In the genomic region with DNA sequence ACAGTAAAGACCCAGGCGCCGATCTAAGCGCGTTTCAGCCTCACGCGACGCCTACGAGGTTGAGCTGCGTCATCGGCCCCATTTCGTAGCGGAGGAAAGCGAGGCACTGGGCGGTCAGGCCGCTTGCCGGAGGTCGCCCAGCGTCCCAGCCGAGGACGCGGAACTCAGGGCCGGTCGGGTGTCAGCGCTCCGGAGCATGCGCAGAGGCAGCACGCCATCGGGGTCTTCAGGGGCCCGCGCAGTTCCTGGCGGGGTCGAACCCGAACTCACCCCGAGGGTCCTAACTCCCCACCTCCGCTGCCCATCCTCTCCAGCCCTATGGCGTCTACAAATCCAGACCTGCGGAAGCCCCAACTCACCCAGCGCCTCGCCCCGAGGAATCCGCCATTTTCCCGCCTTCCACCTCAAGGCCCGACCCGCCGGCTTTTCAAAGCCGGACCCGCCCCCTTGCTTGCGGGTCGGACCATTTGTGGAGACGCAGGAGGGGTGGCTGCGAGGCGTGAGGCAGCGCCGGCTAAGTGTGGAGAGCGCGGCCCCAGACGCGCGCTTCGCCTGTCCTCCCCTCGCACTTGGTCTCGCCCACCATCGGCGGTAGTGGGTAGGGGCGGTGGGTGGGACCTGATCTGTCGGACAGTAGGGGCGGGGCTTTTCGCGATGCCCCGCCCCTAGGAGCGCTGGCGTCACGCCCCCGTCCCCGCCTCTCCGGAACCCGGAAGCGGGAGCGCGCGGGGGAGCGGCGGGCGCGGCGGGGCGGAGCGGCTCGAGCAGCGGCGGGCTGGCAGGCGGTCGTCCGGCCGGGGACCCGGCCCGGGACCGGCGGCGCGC, we compare ENCODE assay signal across 1 cellular context.
TF ChIP-seq lines count a peak whose summit lies in the region.

A gene with protein sequence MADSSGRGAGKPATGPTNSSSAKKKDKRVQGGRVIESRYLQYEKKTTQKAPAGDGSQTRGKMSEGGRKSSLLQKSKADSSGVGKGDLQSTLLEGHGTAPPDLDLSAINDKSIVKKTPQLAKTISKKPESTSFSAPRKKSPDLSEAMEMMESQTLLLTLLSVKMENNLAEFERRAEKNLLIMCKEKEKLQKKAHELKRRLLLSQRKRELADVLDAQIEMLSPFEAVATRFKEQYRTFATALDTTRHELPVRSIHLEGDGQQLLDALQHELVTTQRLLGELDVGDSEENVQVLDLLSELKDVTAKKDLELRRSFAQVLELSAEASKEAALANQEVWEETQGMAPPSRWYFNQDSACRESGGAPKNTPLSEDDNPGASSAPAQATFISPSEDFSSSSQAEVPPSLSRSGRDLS (minus strand): TSS at position 418 of the 825 bp plus-strand sequence. CDS start 30 bp downstream, at position 388.
A gene with protein sequence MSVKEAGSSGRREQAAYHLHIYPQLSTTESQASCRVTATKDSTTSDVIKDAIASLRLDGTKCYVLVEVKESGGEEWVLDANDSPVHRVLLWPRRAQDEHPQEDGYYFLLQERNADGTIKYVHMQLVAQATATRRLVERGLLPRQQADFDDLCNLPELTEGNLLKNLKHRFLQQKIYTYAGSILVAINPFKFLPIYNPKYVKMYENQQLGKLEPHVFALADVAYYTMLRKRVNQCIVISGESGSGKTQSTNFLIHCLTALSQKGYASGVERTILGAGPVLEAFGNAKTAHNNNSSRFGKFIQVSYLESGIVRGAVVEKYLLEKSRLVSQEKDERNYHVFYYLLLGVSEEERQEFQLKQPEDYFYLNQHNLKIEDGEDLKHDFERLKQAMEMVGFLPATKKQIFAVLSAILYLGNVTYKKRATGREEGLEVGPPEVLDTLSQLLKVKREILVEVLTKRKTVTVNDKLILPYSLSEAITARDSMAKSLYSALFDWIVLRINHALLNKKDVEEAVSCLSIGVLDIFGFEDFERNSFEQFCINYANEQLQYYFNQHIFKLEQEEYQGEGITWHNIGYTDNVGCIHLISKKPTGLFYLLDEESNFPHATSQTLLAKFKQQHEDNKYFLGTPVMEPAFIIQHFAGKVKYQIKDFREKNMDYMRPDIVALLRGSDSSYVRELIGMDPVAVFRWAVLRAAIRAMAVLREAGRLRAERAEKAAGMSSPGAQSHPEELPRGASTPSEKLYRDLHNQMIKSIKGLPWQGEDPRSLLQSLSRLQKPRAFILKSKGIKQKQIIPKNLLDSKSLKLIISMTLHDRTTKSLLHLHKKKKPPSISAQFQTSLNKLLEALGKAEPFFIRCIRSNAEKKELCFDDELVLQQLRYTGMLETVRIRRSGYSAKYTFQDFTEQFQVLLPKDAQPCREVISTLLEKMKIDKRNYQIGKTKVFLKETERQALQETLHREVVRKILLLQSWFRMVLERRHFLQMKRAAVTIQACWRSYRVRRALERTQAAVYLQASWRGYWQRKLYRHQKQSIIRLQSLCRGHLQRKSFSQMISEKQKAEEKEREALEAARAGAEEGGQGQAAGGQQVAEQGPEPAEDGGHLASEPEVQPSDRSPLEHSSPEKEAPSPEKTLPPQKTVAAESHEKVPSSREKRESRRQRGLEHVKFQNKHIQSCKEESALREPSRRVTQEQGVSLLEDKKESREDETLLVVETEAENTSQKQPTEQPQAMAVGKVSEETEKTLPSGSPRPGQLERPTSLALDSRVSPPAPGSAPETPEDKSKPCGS (N-terminal part only) (plus strand): TSS at position 743 of the 825 bp plus-strand sequence. CDS start 25,941 bp downstream, outside the sequence.

TF ChIP-seq in HepG2, 621 proteins besides CTCF, POLR2A, EP300 and RAD21 (continued from another document and continues in another):
- TF ChIP-seq AHDC1 (CRISPR knock-in tag; IDR thresholded peaks at IDR 0.05; ENCODE audit: borderline replicate concordance), result 0 out of 2 replicates have a peak, but pooled peaks have one; percentile 42
- TF ChIP-seq ZNF878 (CRISPR knock-in tag; IDR thresholded peaks at IDR 0.05), result peak; percentile 92; the same call in 1 of the 2 replicates
- TF ChIP-seq CREB1 (IDR thresholded peaks at IDR 0.05), result peak; percentile 86
- peak; percentile 73 for TF ChIP-seq CREB1 (CRISPR knock-in tag; IDR thresholded peaks at IDR 0.05)
- TF ChIP-seq, protein P1, sequence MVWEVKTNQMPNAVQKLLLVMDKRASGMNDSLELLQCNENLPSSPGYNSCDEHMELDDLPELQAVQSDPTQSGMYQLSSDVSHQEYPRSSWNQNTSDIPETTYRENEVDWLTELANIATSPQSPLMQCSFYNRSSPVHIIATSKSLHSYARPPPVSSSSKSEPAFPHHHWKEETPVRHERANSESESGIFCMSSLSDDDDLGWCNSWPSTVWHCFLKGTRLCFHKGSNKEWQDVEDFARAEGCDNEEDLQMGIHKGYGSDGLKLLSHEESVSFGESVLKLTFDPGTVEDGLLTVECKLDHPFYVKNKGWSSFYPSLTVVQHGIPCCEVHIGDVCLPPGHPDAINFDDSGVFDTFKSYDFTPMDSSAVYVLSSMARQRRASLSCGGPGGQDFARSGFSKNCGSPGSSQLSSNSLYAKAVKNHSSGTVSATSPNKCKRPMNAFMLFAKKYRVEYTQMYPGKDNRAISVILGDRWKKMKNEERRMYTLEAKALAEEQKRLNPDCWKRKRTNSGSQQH (CRISPR knock-in tag; IDR thresholded peaks at IDR 0.05; ENCODE audit: low read depth), result peak; percentile 88; the same call in 1 of the 2 replicates
- no peak for TF ChIP-seq JUND (CRISPR knock-in tag; IDR thresholded peaks at IDR 0.05)
- peak; percentile 78 for TF ChIP-seq PPARG (CRISPR knock-in tag; conservative IDR thresholded peaks at IDR 0.05)
- TF ChIP-seq DNMT3B (CRISPR knock-in tag; conservative IDR thresholded peaks at IDR 0.05), result peak; percentile 71; the same call in 1 of the 2 replicates
- TF ChIP-seq, protein P2, sequence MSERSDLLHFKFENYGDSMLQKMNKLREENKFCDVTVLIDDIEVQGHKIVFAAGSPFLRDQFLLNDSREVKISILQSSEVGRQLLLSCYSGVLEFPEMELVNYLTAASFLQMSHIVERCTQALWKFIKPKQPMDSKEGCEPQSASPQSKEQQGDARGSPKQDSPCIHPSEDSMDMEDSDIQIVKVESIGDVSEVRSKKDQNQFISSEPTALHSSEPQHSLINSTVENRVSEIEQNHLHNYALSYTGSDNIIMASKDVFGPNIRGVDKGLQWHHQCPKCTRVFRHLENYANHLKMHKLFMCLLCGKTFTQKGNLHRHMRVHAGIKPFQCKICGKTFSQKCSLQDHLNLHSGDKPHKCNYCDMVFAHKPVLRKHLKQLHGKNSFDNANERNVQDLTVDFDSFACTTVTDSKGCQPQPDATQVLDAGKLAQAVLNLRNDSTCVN (CRISPR knock-in tag; IDR thresholded peaks at IDR 0.05; ENCODE audit: borderline replicate concordance), result no peak
- TF ChIP-seq SRSF4 (IDR thresholded peaks at IDR 0.05; ENCODE audit: low read depth, low read length, poor library complexity, severe bottlenecking), result no peak
- TF ChIP-seq ZNF629 (CRISPR knock-in tag; conservative IDR thresholded peaks at IDR 0.05), result peak; percentile 81
- peak; percentile 70 for TF ChIP-seq CREM (IDR thresholded peaks at IDR 0.05)
- TF ChIP-seq CREM (CRISPR knock-in tag; IDR thresholded peaks at IDR 0.05), result no peak
- peak; percentile 73; the same call in 1 of the 2 replicates for TF ChIP-seq DMAP1 (CRISPR knock-in tag; IDR thresholded peaks at IDR 0.05)
- no peak for TF ChIP-seq IRX3 (CRISPR knock-in tag; IDR thresholded peaks at IDR 0.05; ENCODE audit: borderline replicate concordance, low read depth)
- TF ChIP-seq SRSF1 (optimal IDR thresholded peaks at IDR 0.05; ENCODE audit: low read depth, low read length), result no peak
- TF ChIP-seq NFIB (CRISPR knock-in tag; IDR thresholded peaks at IDR 0.05; ENCODE audit: borderline replicate concordance), result no peak
- TF ChIP-seq SSRP1 (CRISPR knock-in tag; IDR thresholded peaks at IDR 0.05), result no peak
- TF ChIP-seq ZNF672 (CRISPR knock-in tag; IDR thresholded peaks at IDR 0.05), result no peak
- 0 out of 2 replicates have a peak, but pooled peaks have one; percentile 11 for TF ChIP-seq NCOA2 (CRISPR knock-in tag; IDR thresholded peaks at IDR 0.05)
- TF ChIP-seq TCF7L2 (IDR thresholded peaks at IDR 0.05; ENCODE audit: low read depth, low read length), result no peak
- 0 out of 2 replicates have a peak, but pooled peaks have one; percentile 26 for TF ChIP-seq KDM1A (CRISPR knock-in tag; IDR thresholded peaks at IDR 0.05)
- TF ChIP-seq ZNF687 (CRISPR knock-in tag; IDR thresholded peaks at IDR 0.05), result peak; percentile 82
- TF ChIP-seq HNF4A (CRISPR knock-in tag; IDR thresholded peaks at IDR 0.05), result no peak
- TF ChIP-seq PRMT3 (CRISPR knock-in tag; IDR thresholded peaks at IDR 0.05; ENCODE audit: borderline replicate concordance, low read depth), result no peak
- TF ChIP-seq, protein P3, sequence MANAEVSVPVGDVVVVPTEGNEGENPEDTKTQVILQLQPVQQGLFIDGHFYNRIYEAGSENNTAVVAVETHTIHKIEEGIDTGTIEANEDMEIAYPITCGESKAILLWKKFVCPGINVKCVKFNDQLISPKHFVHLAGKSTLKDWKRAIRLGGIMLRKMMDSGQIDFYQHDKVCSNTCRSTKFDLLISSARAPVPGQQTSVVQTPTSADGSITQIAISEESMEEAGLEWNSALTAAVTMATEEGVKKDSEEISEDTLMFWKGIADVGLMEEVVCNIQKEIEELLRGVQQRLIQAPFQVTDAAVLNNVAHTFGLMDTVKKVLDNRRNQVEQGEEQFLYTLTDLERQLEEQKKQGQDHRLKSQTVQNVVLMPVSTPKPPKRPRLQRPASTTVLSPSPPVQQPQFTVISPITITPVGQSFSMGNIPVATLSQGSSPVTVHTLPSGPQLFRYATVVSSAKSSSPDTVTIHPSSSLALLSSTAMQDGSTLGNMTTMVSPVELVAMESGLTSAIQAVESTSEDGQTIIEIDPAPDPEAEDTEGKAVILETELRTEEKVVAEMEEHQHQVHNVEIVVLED (CRISPR knock-in tag; IDR thresholded peaks at IDR 0.05; ENCODE audit: borderline replicate concordance), result peak; percentile 78; the same call in 1 of the 2 replicates
- peak; percentile 96 for TF ChIP-seq HDAC1 (CRISPR knock-in tag; IDR thresholded peaks at IDR 0.05)
- TF ChIP-seq TOE1 (CRISPR knock-in tag; IDR thresholded peaks at IDR 0.05), result no peak
- no peak for TF ChIP-seq ZBTB21 (CRISPR knock-in tag; IDR thresholded peaks at IDR 0.05)
- no peak for TF ChIP-seq NR1H2 (CRISPR knock-in tag; IDR thresholded peaks at IDR 0.05; ENCODE audit: borderline replicate concordance, low read depth)
- no peak for TF ChIP-seq SMARCC2 (IDR thresholded peaks at IDR 0.05)
- TF ChIP-seq BRD4 (CRISPR knock-in tag; IDR thresholded peaks at IDR 0.05), result 0 out of 2 replicates have a peak, but pooled peaks have one; percentile 13
- TF ChIP-seq MIER3 (CRISPR knock-in tag; IDR thresholded peaks at IDR 0.05; ENCODE audit: borderline replicate concordance), result no peak; the same call in 1 of the 2 replicates
- TF ChIP-seq ZNF614 (CRISPR knock-in tag; IDR thresholded peaks at IDR 0.05; ENCODE audit: borderline replicate concordance), result peak; percentile 72; the same call in 1 of the 2 replicates
- TF ChIP-seq ATF1 (CRISPR knock-in tag; IDR thresholded peaks at IDR 0.05), result peak; percentile 74
- TF ChIP-seq ZNF354B (CRISPR knock-in tag; IDR thresholded peaks at IDR 0.05), result no peak
